Comparison of ENCODE assay signal across 15 cellular contexts in genomic region chr3:127751163-127751621, GRCh38.
DNase-seq lines count a peak whose midpoint lies in the region; ATAC-seq and TF ChIP-seq lines count a peak whose summit lies in the region.
"Had no signal": no experiment of that assay in that cellular context is flagged by ENCODE, and none has a peak within 500 bp of the region (broad histone marks: within the 10 kb centered on the region; RNA-seq: fewer than 3 reads in every experiment).

No MANE protein-coding gene starts in this region.

- H3K36me3 ChIP-seq in adrenal gland (replicated peaks in 1 of 2): no peaks in the 10 kb centered on the region

- H3K27ac Mint-ChIP-seq in activated T-cell treated with anti-CD3 and anti-CD28 coated beads, Interleukin-2, amount 50 U/mL, for 24 hours: no peak overlapping the region
- H3K27ac Mint-ChIP-seq: CD4-positive, CD25-positive, alpha-beta regulatory T cell had no signal

- no peak overlapping the region for H3K4me3 ChIP-seq in adrenal gland

- no peak for TF ChIP-seq CTCF in adrenal gland (IDR thresholded peaks at IDR 0.05)

- intact Hi-C loops in adrenal gland (cut with DNase I): no loop called here

- no peak overlapping the region for H3K27ac ChIP-seq in adrenal gland

- no peaks in the 10 kb centered on the region for H3K27me3 ChIP-seq in adrenal gland

- no peak overlapping the region for H3K4me3 Mint-ChIP-seq in activated T-cell treated with anti-CD3 and anti-CD28 coated beads, Interleukin-2, amount 50 U/mL, for 24 hours
- H3K4me3 Mint-ChIP-seq: CD4-positive, CD25-positive, alpha-beta regulatory T cell had no signal

- no peaks in the 10 kb centered on the region for H3K4me1 ChIP-seq in adrenal gland (replicated peaks in 1 of 2)

- ATAC-seq in GM21529 (IDR thresholded peaks at IDR 0.05; ENCODE audit: unreplicated experiment): no peak
- ATAC-seq: Panc1 had no signal

- H3K36me3 Mint-ChIP-seq in activated T-cell treated with anti-CD3 and anti-CD28 coated beads, Interleukin-2, amount 50 U/mL, for 24 hours (ENCODE audit: low read depth): no peaks in the 10 kb centered on the region
- H3K36me3 Mint-ChIP-seq: CD4-positive, CD25-positive, alpha-beta regulatory T cell had no signal

- no peaks in the 10 kb centered on the region for H3K9me3 Mint-ChIP-seq in activated T-cell treated with anti-CD3 and anti-CD28 coated beads, Interleukin-2, amount 50 U/mL, for 24 hours

- DNase-seq in COLO668 (lab: John Stamatoyannopoulos, UW; ENCODE audit: unreplicated experiment) (peak; percentile 6), RPMI8226 (peak; percentile 81), mucosa of gallbladder (ENCODE audit: low spot score) (peak; percentile 43), adrenal gland (no peak)
- DNase-seq in activated T-cell treated with anti-CD3 and anti-CD28 coated beads, Interleukin-2, amount 50 U/mL, for 24 hours: no peak
- DNase-seq in activated CD8-positive, alpha-beta memory T cell treated with anti-CD3 and anti-CD28 coated beads for 24 hours: no peak
- DNase-seq: activated CD8-positive, alpha-beta memory T cell treated with anti-CD3 and anti-CD28 coated beads, Interleukin-2, amount 50 U/mL, for 48 hours; CD4-positive, CD25-positive, alpha-beta regulatory T cell; effector CD4-positive, alpha-beta T cell; head of caudate nucleus; NCI-H2081 treated with DMSO at 0.1 percent for 48 hours; stimulated activated CD4-positive, alpha-beta T cell treated with anti-CD3 and anti-CD28 coated beads, Interleukin-2, amount 100 ng/mL, for 24 hours had no signal

- WGBS in adrenal gland, 4 donors: 90 to 98% (median 92%) methylated on average over 5 to 8 of the region's 8 CpGs

- no peaks in the 10 kb centered on the region for H3K9me3 ChIP-seq in adrenal gland (replicated peaks in 1 of 3)

- TF ChIP-seq POLR2A in GM19099 (IDR thresholded peaks at IDR 0.05; ENCODE audit: extremely low read depth, insufficient read length, low read depth) (peak; percentile 43), adrenal gland (IDR thresholded peaks at IDR 0.05) (no peak)

- H3K4me1 Mint-ChIP-seq in activated T-cell treated with anti-CD3 and anti-CD28 coated beads, Interleukin-2, amount 50 U/mL, for 24 hours (ENCODE audit: low read depth): peaks cover 39% of the 10 kb centered on the region

- H3K27me3 Mint-ChIP-seq in activated T-cell treated with anti-CD3 and anti-CD28 coated beads, Interleukin-2, amount 50 U/mL, for 24 hours: peaks cover 12% of the 10 kb centered on the region

Comparison
In these comparisons a context has a peak if more than half of its experiments do, and no peak if none do; other contexts are left out.
1. DNase-seq: peak in COLO668 (single experiment), RPMI8226 (single experiment) and mucosa of gallbladder (single experiment); none in activated T-cell treated with anti-CD3 and anti-CD28 coated beads, Interleukin-2, amount 50 U/mL, for 24 hours (single experiment), adrenal gland (0 of 7) and activated CD8-positive, alpha-beta memory T cell treated with anti-CD3 and anti-CD28 coated beads for 24 hours (single experiment).